Comparison of ENCODE assay signal across 8 cellular contexts in the genomic region with DNA sequence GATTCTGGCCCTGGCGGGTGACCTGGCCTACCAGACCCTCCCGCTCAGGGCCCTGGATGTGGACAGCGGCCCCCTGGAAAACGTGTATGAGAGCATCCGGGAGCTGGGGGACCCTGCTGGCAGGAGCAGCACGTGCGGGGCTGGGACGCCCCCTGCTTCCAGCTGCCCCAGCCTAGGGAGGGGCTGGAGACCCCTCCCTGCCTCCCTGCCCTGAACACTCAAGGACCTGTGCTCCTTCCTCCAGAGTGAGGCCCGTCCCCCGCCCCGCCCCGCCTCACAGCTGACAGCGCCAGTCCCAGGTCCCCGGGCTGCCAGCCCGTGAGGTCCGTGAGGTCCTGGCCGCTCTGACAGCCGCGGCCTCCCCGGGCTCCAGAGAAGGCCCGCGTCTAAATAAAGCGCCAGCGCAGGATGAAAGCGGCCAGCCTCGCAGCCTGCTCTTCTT. TPM values are rescaled to one million over a fixed set of nuclear protein-coding genes. Genes with fewer than 3 reads are reported as not detected.
DNase-seq lines count a peak whose midpoint lies in the region; FAIRE-seq and TF ChIP-seq lines count a peak whose summit lies in the region.

No MANE protein-coding gene starts in this region.

- H3K9me3 ChIP-seq in small intestine (ENCODE audit: control insufficient read depth, low read depth) = no peaks in the 10 kb centered on the region

- 5 to 27% (median 15%) methylated on average over 16 to 26 of the region's 26 CpGs for WGBS in small intestine, 3 donors

- H3K9me3 Mint-ChIP-seq in activated naive CD4-positive, alpha-beta T cell treated with anti-CD3 and anti-CD28 coated beads, Interleukin-2, amount 10 ng/mL, durations not matched to agents 7 days and 5 days = no peaks in the 10 kb centered on the region
- H3K9me3 Mint-ChIP-seq in chondrocyte (ENCODE audit: low read depth) = no peaks in the 10 kb centered on the region

- H3K4me3 Mint-ChIP-seq in activated naive CD4-positive, alpha-beta T cell treated with anti-CD3 and anti-CD28 coated beads, Interleukin-2, amount 10 ng/mL, durations not matched to agents 7 days and 5 days = peak overlapping the region; percentile 89
- no peak overlapping the region for H3K4me3 Mint-ChIP-seq in chondrocyte (ENCODE audit: unreplicated experiment)

- no peak for TF ChIP-seq CTCF in chondrocyte (IDR thresholded peaks at IDR 0.05)

- H3K27ac Mint-ChIP-seq in activated naive CD4-positive, alpha-beta T cell treated with anti-CD3 and anti-CD28 coated beads, Interleukin-2, amount 10 ng/mL, durations not matched to agents 7 days and 5 days = peak overlapping the region; percentile 55
- H3K27ac Mint-ChIP-seq in chondrocyte (ENCODE audit: unreplicated experiment) = no peak overlapping the region

- H3K36me3 ChIP-seq in small intestine (ENCODE audit: control insufficient read depth in 2 of 2, insufficient read depth in 2 of 2, low read length in 2 of 2) = peaks cover 5 to 8% of the 10 kb centered on the region in 2 donors

- CTCF ChIA-PET in activated naive CD4-positive, alpha-beta T cell treated with anti-CD3 and anti-CD28 coated beads, Interleukin-2, amount 10 ng/mL, durations not matched to agents 7 days and 5 days (lab: Charles Lee) = interaction anchor here (1.0 to 1.5 kb wide), 2 partner anchors 31 to 32 kb away, joined by 3 to 8 read pairs; a partner anchor contains a TSS

- no peak for TF ChIP-seq POLR2A in H54 (IDR thresholded peaks at IDR 0.05; ENCODE audit: low read depth, low read length)

- H3K4me1 Mint-ChIP-seq in activated naive CD4-positive, alpha-beta T cell treated with anti-CD3 and anti-CD28 coated beads, Interleukin-2, amount 10 ng/mL, durations not matched to agents 7 days and 5 days = peaks cover 25% of the 10 kb centered on the region
- H3K4me1 Mint-ChIP-seq in chondrocyte (ENCODE audit: low read depth) = peaks cover 3% of the 10 kb centered on the region

- H3K27ac ChIP-seq in small intestine (ENCODE audit: low read depth in 1 of 2, low read length in 1 of 2) = peak overlapping the region in 1 of 2 donors; percentile 53

- peaks cover 31% of the 10 kb centered on the region for H3K36me3 Mint-ChIP-seq in activated naive CD4-positive, alpha-beta T cell treated with anti-CD3 and anti-CD28 coated beads, Interleukin-2, amount 10 ng/mL, durations not matched to agents 7 days and 5 days
- peaks cover 6% of the 10 kb centered on the region for H3K36me3 Mint-ChIP-seq in chondrocyte (ENCODE audit: low read depth)

- peaks cover 1 to 4% of the 10 kb centered on the region in 2 donors for H3K4me1 ChIP-seq in small intestine (ENCODE audit: control insufficient read depth in 2 of 2, insufficient read depth in 1 of 2, low read depth in 1 of 2, low read length in 1 of 2)

- no peaks in the 10 kb centered on the region for H3K27me3 ChIP-seq in small intestine (ENCODE audit: control insufficient read depth in 2 of 2, insufficient read depth in 2 of 2, low read length in 2 of 2)

- FAIRE-seq in small intestine (lab: Jason Lieb, UNC) = no peak
- FAIRE-seq in H54 (lab: Jason Lieb, UNC) = no peak

- no peaks in the 10 kb centered on the region for H3K27me3 Mint-ChIP-seq in activated naive CD4-positive, alpha-beta T cell treated with anti-CD3 and anti-CD28 coated beads, Interleukin-2, amount 10 ng/mL, durations not matched to agents 7 days and 5 days
- H3K27me3 Mint-ChIP-seq in chondrocyte (ENCODE audit: low read depth) = no peaks in the 10 kb centered on the region

- peak; percentile 41 for DNase-seq in stimulated activated CD4-positive, alpha-beta T cell treated with anti-CD3 and anti-CD28 coated beads, Interleukin-4, amount 100 ng/mL, for 1 hour
- DNase-seq in stimulated activated CD4-positive, alpha-beta T cell treated with anti-CD3 and anti-CD28 coated beads, Interleukin-12 subunit alpha, Interleukin-12 subunit beta, amount 100 ng/mL, for 4 hours = no peak
- peak; percentile 63 for DNase-seq in activated naive CD4-positive, alpha-beta T cell treated with anti-CD3 and anti-CD28 coated beads, Interleukin-2, amount 10 ng/mL, durations not matched to agents 7 days and 5 days
- DNase-seq in hepatic stellate cell (ENCODE audit: low spot score) (peak; percentile 40), small intestine (peak; percentile 64), H54 (ENCODE audit: insufficient read length, low spot score) (no peak), chondrocyte (ENCODE audit: low spot score) (no peak)
- no peak for DNase-seq in activated CD4-positive, CD25-positive, alpha-beta regulatory T cell treated with anti-CD3 and anti-CD28 coated beads, Interleukin-2, amount 50 U/mL, for 72 hours

- H3K4me3 ChIP-seq in small intestine (ENCODE audit: low read depth in 1 of 2, low read length in 2 of 2) = peak overlapping the region in 1 of 2 donors; percentile 78

RNA-seq across cellular contexts. Expression of a gene that starts 0.9 kb away (rescaled TPM):
- polyA plus RNA-seq in small intestine = 10 to 100 TPM; 11.6 to 19.0 (median 16.2) TPM
- 90.7 to 105 TPM (median 101 TPM) in 3 replicates for total RNA-seq in chondrocyte

RNA-seq across cellular contexts. Expression of a gene that starts 2.2 kb away (rescaled TPM):
- 10 to 100 TPM; 10.8 to 48.4 (median 34.4) TPM for polyA plus RNA-seq in small intestine
- 6.8 to 9.7 TPM (median 7.1 TPM) in 3 replicates for total RNA-seq in chondrocyte

RNA-seq across cellular contexts. Expression of a gene that starts 30.9 kb away (rescaled TPM):
- polyA plus RNA-seq in small intestine = 10 to 100 TPM; 26.4 to 39.8 (median 34.9) TPM
- 19.2 to 25.6 TPM (median 20.6 TPM) in 3 replicates for total RNA-seq in chondrocyte

RNA-seq across cellular contexts. Expression of a gene that starts 30.9 kb away (rescaled TPM):
- polyA plus RNA-seq in small intestine = 10 to 100 TPM; 60.6 to 78.6 (median 61.0) TPM
- total RNA-seq in chondrocyte = 37.8 to 47.4 TPM (median 39.8 TPM) in 3 replicates

RNA-seq across cellular contexts. Expression of a gene that starts 42.3 kb away (rescaled TPM):
- polyA plus RNA-seq in small intestine = 10 to 100 TPM in 1 of 3 donors, 1 to 10 TPM in 2; 4.2 to 15.9 (median 7.3) TPM
- total RNA-seq in chondrocyte = 0.79 to 0.99 TPM in 2 of 3 replicates, not detected in the other

Comparison
In these comparisons a context has a peak if more than half of its experiments do, and no peak if none do; other contexts are left out.
1. DNase-seq: peak in stimulated activated CD4-positive, alpha-beta T cell treated with anti-CD3 and anti-CD28 coated beads, Interleukin-4, amount 100 ng/mL, for 1 hour (single experiment), activated naive CD4-positive, alpha-beta T cell treated with anti-CD3 and anti-CD28 coated beads, Interleukin-2, amount 10 ng/mL, durations not matched to agents 7 days and 5 days (single experiment), hepatic stellate cell (single experiment) and small intestine (single experiment); none in stimulated activated CD4-positive, alpha-beta T cell treated with anti-CD3 and anti-CD28 coated beads, Interleukin-12 subunit alpha, Interleukin-12 subunit beta, amount 100 ng/mL, for 4 hours (single experiment), H54 (single experiment), activated CD4-positive, CD25-positive, alpha-beta regulatory T cell treated with anti-CD3 and anti-CD28 coated beads, Interleukin-2, amount 50 U/mL, for 72 hours (single experiment) and chondrocyte (single experiment).